ENCODE assay signal across 11 cellular contexts in genomic region chr4:81260443-81261102, GRCh38. TPM values are rescaled to one million over a fixed set of nuclear protein-coding genes. Genes with fewer than 3 reads are reported as not detected.
DNase-seq lines count a peak whose midpoint lies in the region; FAIRE-seq and TF ChIP-seq lines count a peak whose summit lies in the region.
"Had no signal": no experiment of that assay in that cellular context is flagged by ENCODE, and none has a peak within 500 bp of the region (broad histone marks: within the 10 kb centered on the region; RNA-seq: fewer than 3 reads in every experiment).

No MANE protein-coding gene starts in this region.

- no peak overlapping the region for H3K27ac ChIP-seq in osteoblast (ENCODE audit: low read depth, low read length)
- H3K27ac ChIP-seq in esophagus squamous epithelium: no peak overlapping the region
- H3K27ac ChIP-seq: ascending aorta had no signal

- no peaks in the 10 kb centered on the region for H3K36me3 ChIP-seq in GM06990 (ENCODE audit: control insufficient read depth, insufficient read depth, low read length)
- H3K36me3 ChIP-seq in osteoblast (ENCODE audit: insufficient read depth, low read length): no peaks in the 10 kb centered on the region
- no peaks in the 10 kb centered on the region for H3K36me3 ChIP-seq in esophagus squamous epithelium
- H3K36me3 ChIP-seq: ascending aorta had no signal

- H3K4me2 ChIP-seq in osteoblast (ENCODE audit: insufficient read depth, low read length): no peak overlapping the region

- TF ChIP-seq CTCF in GM06990 (IDR thresholded peaks at IDR 0.05; ENCODE audit: insufficient read depth, low read length, poor library complexity, severe bottlenecking): peak; percentile 50
- peak; percentile 58 for TF ChIP-seq CTCF in LNCAP (IDR thresholded peaks at IDR 0.05)
- TF ChIP-seq CTCF in choroid plexus epithelial cell (conservative IDR thresholded peaks at IDR 0.05; ENCODE audit: low read depth, low read length): peak; percentile 65
- TF ChIP-seq CTCF in osteoblast (IDR thresholded peaks at IDR 0.05; ENCODE audit: extremely low read depth, low read depth, low read length): peak; percentile 28
- TF ChIP-seq CTCF in esophagus squamous epithelium (IDR thresholded peaks at IDR 0.05): peak in 2 of 6 experiments; percentile 17 to 36

- DNase-seq in GM06990 (ENCODE audit: extremely low read depth, insufficient read length) (no peak), choroid plexus epithelial cell (ENCODE audit: low read depth) (peak; percentile 38), osteoblast (ENCODE audit: insufficient read length, low spot score, missing footprints) (no peak), frontal cortex (ENCODE audit: low spot score in 2 of 2) (no peak), esophagus squamous epithelium (lab: John Stamatoyannopoulos, UW) (no peak), dermis blood vessel endothelial cell (no peak)
- DNase-seq: NCI-H2029, T-helper 1 cell had no signal

- H4K20me1 ChIP-seq in osteoblast (ENCODE audit: insufficient read depth, low read length): no peaks in the 10 kb centered on the region

- H2AFZ ChIP-seq in osteoblast (ENCODE audit: low read length): peak overlapping the region; percentile 33

- H3K4me3 ChIP-seq in GM06990 (replicated peaks; ENCODE audit: low read depth, low read length): no peak overlapping the region
- H3K4me3 ChIP-seq in choroid plexus epithelial cell (ENCODE audit: low read depth, low read length): no peak overlapping the region
- no peak overlapping the region for H3K4me3 ChIP-seq in osteoblast (ENCODE audit: insufficient read depth, low read length)
- no peak overlapping the region for H3K4me3 ChIP-seq in esophagus squamous epithelium
- H3K4me3 ChIP-seq: ascending aorta had no signal

- H3K79me2 ChIP-seq in osteoblast (ENCODE audit: insufficient read depth, low read length): no peaks in the 10 kb centered on the region

- H3K9me3 ChIP-seq in osteoblast (ENCODE audit: low read depth, low read length) (no peaks in the 10 kb centered on the region), esophagus squamous epithelium (no peaks in the 10 kb centered on the region)
- H3K9me3 ChIP-seq: ascending aorta had no signal

- no peak for FAIRE-seq in frontal cortex (lab: Jason Lieb, UNC)
- FAIRE-seq: GM12891 had no signal

- no peak for TF ChIP-seq POLR2A in esophagus squamous epithelium (IDR thresholded peaks at IDR 0.05)

- WGBS in esophagus squamous epithelium, 2 donors: 75 to 87% methylated on average over 7 to 9 of the region's 10 CpGs

- intact Hi-C loops in esophagus squamous epithelium (cut with DNase I): no loop called here

- H3K4me1 ChIP-seq in osteoblast (ENCODE audit: insufficient read depth, low read length): peaks cover 6% of the 10 kb centered on the region
- H3K4me1 ChIP-seq in esophagus squamous epithelium: no peaks in the 10 kb centered on the region

- H3K27me3 ChIP-seq in GM06990 (replicated peaks; ENCODE audit: control insufficient read depth, insufficient read depth, low read length) (no peaks in the 10 kb centered on the region), osteoblast (ENCODE audit: insufficient read depth, low read length) (no peaks in the 10 kb centered on the region), esophagus squamous epithelium (no peaks in the 10 kb centered on the region)
- H3K27me3 ChIP-seq: ascending aorta had no signal

RNA-seq across cellular contexts. Expression of gene PRKG2, which starts 45.6 kb away (rescaled TPM):
- total RNA-seq in osteoblast: 0.72 and 0.88 TPM in 2 replicates
- total RNA-seq in frontal cortex: 13.0 TPM
- 1 to 10 TPM in 3 of 4 donors, under 1 TPM in 1; 0.91 to 6.5 (median 2.8) TPM for total RNA-seq in esophagus squamous epithelium
- total RNA-seq in dermis blood vessel endothelial cell: under 0.01 TPM in 1 of 2 replicates, not detected in the other
- total RNA-seq: ascending aorta had no signal
